8 cellular contexts compared by ENCODE assay signal in genomic region chr5:32172908-32173393, GRCh38. TPM values are rescaled to one million over a fixed set of nuclear protein-coding genes. Genes with fewer than 3 reads are reported as not detected.
DNase-seq lines count a peak whose midpoint lies in the region; ATAC-seq and TF ChIP-seq lines count a peak whose summit lies in the region.

No MANE protein-coding gene starts in this region.

- H3K9me2 ChIP-seq in OCI-LY7 (ENCODE audit: insufficient read depth, low read length) = no peaks in the 10 kb centered on the region

- no peak for ATAC-seq in HG03095 (IDR thresholded peaks at IDR 0.05; ENCODE audit: unreplicated experiment)

- POLR2A ChIA-PET in OCI-LY7 (lab: Charles Lee) = interaction anchor here (0.8 to 1.7 kb wide), 3 partner anchors 9 to 156 kb away, joined by 3 to 7 read pairs (median 4); no protein-coding TSS in a partner anchor

- H3K4me1 Mint-ChIP-seq in endodermal cell = peaks cover 15% of the 10 kb centered on the region

- H3K36me3 ChIP-seq in OCI-LY7 (ENCODE audit: insufficient read depth, low read length) = peaks cover 41% of the 10 kb centered on the region
- H3K36me3 ChIP-seq in endodermal cell (ENCODE audit: control insufficient read depth, insufficient read depth, low read length) = peaks cover 40% of the 10 kb centered on the region
- H3K36me3 ChIP-seq in neuron (ENCODE audit: insufficient read depth, low read length) = peaks cover 37% of the 10 kb centered on the region

- H2AFZ ChIP-seq in OCI-LY7 (ENCODE audit: low read length) (no peak overlapping the region; the same call in 1 of the 2 replicates), neuron (ENCODE audit: low read depth, low read length) (no peak overlapping the region)

- BruUV-seq in OCI-LY7 (replicated peaks; lab: Mats Ljungman, UMichigan) = no TSS peak

- WGBS in endodermal cell (ENCODE audit: insufficient coverage in 1 of 2, insufficient read length in 1 of 2), 2 experiments = 0 to 1% methylated on average over 5 to 8 of the region's 9 CpGs

- 0 out of 2 replicates have a peak, but pooled peaks cover 6% of the 10 kb centered on the region for H4K20me1 ChIP-seq in OCI-LY7 (ENCODE audit: insufficient read depth, low read length)

- no peaks in the 10 kb centered on the region for H3K9me3 Mint-ChIP-seq in endodermal cell

- no peaks in the 10 kb centered on the region for H3K9me3 ChIP-seq in OCI-LY7 (ENCODE audit: low read length)
- no peaks in the 10 kb centered on the region for H3K9me3 ChIP-seq in endodermal cell (ENCODE audit: control insufficient read depth, low read length)
- H3K9me3 ChIP-seq in neuron (ENCODE audit: low read length) = no peaks in the 10 kb centered on the region

- H3K4me3 ChIP-seq in GM08714 (ENCODE audit: low read length) (peak overlapping the region; percentile 96), OCI-LY7 (ENCODE audit: low read depth, low read length, poor library complexity, severe bottlenecking) (peak overlapping the region; percentile 93), endodermal cell (ENCODE audit: low read length) (peak overlapping the region; percentile 94), neuron (ENCODE audit: low read length) (peak overlapping the region; percentile 80)

- CTCF ChIA-PET in OCI-LY7 (lab: Charles Lee; ENCODE audit: unreplicated experiment) = interaction anchor here (0.9 kb wide), 1 partner anchor 38 kb away, joined by 3 read pairs; no protein-coding TSS in a partner anchor

- peak overlapping the region; percentile 95 for H3K27ac Mint-ChIP-seq in endodermal cell

- H3K9ac ChIP-seq in endodermal cell (ENCODE audit: extremely low read depth, low read length, poor library complexity, severe bottlenecking) = peak overlapping the region; percentile 96

- intact Hi-C loops in OCI-LY7 (cut with micrococcal nuclease; ENCODE audit: unreplicated experiment) = loop anchor here (1.0 to 5.0 kb wide), 4 partner anchors 44 to 414 kb away; partner anchors contain the start of genes MTMR12, SUB1 and ZFR

- H3K27me3 ChIP-seq in endodermal cell (ENCODE audit: control insufficient read depth, insufficient read depth, low read length, poor library complexity, severe bottlenecking) = no peaks in the 10 kb centered on the region
- H3K27me3 ChIP-seq in neuron (ENCODE audit: insufficient read depth, low read length) = no peaks in the 10 kb centered on the region

- peak; percentile 22 for DNase-seq in OCI-LY7 (ENCODE audit: low spot score)
- DNase-seq in endodermal cell = no peak
- no peak for DNase-seq in NCI-H146 treated with DMSO at 0.1 percent for 48 hours (lab: John Stamatoyannopoulos, UW; ENCODE audit: unreplicated experiment)
- no peak for DNase-seq in NCI-H226
- DNase-seq in activated CD4-positive, alpha-beta T cell treated with anti-CD3 and anti-CD28 coated beads for 4 hours = no peak

- peak overlapping the region; percentile 91 for H3K4me3 Mint-ChIP-seq in endodermal cell

- TF ChIP-seq CTCF in OCI-LY7 (conservative IDR thresholded peaks at IDR 0.05; ENCODE audit: low read length) (no peak), endodermal cell (conservative IDR thresholded peaks at IDR 0.05) (no peak)

- H3K27ac ChIP-seq in OCI-LY7 (ENCODE audit: low read depth, low read length, poor library complexity, severe bottlenecking) = peak overlapping the region; percentile 75
- H3K27ac ChIP-seq in endodermal cell (ENCODE audit: low read depth, low read length) = peak overlapping the region; percentile 99

- peaks cover 58% of the 10 kb centered on the region for H3K79me2 ChIP-seq in OCI-LY7 (ENCODE audit: insufficient read depth, low read depth, low read length)

- peaks cover 27% of the 10 kb centered on the region for H3K4me1 ChIP-seq in OCI-LY7 (ENCODE audit: insufficient read depth, low read length, poor library complexity, severe bottlenecking)
- H3K4me1 ChIP-seq in endodermal cell (ENCODE audit: control insufficient read depth, insufficient read depth, low read length) = peaks cover 4% of the 10 kb centered on the region
- peaks cover 10% of the 10 kb centered on the region for H3K4me1 ChIP-seq in neuron (ENCODE audit: insufficient read depth, low read length)

- peaks cover 38% of the 10 kb centered on the region for H3K36me3 Mint-ChIP-seq in endodermal cell (ENCODE audit: low read depth)

- no peaks in the 10 kb centered on the region for H3K27me3 Mint-ChIP-seq in endodermal cell (ENCODE audit: insufficient read depth)

- H3K4me2 ChIP-seq in OCI-LY7 (ENCODE audit: low read length) = peak overlapping the region; percentile 88

RNA-seq across cellular contexts. Expression of gene GOLPH3, which starts 1.2 kb away (rescaled TPM):
- 25.7 and 35.9 TPM in 2 replicates for total RNA-seq in OCI-LY7 (2014; rRNA removed; shearing (Covaris generic))
- 51.0 and 53.8 TPM in 2 replicates for total RNA-seq in OCI-LY7 (2022)
- 10 to 100 TPM; 89.4 to 90.7 TPM for total RNA-seq in endodermal cell
- polyA plus RNA-seq in endodermal cell (2013, experiment 1 of 2) = 68.2 TPM
- polyA plus RNA-seq in endodermal cell (2013, experiment 2 of 2) = 64.9 TPM
